In genomic region chr13:46535002-46535401, GRCh38 we compare ENCODE assay signal across 35 cellular contexts.
"Had no signal": no experiment of that assay in that cellular context is flagged by ENCODE, and none has a peak within 500 bp of the region (broad histone marks: within the 10 kb centered on the region; RNA-seq: fewer than 3 reads in every experiment).

No MANE protein-coding gene starts in this region.

- H3K9me3 Mint-ChIP-seq: activated B cell treated with CpG ODN at 0.5 μM for 24 hours; activated CD4-positive, alpha-beta memory T cell treated with anti-CD3 and anti-CD28 coated beads for 36 hours; activated CD4-positive, alpha-beta T cell treated with anti-CD3 and anti-CD28 coated beads, Interleukin-2, amount 10 ng/mL, durations not matched to agents 24 days and 14 days; activated CD8-positive, alpha-beta T cell treated with anti-CD3 and anti-CD28 coated beads for 36 hours; activated naive CD4-positive, alpha-beta T cell treated with anti-CD3 and anti-CD28 coated beads for 36 hours; activated naive CD8-positive, alpha-beta T cell treated with anti-CD3 and anti-CD28 coated beads, Interleukin-2, amount 10 ng/mL, durations not matched to agents 7 days and 5 days; activated naive CD8-positive, alpha-beta T cell treated with anti-CD3 and anti-CD28 coated beads, Interleukin-2, amount 50 U/mL, for 24 hours; activated T-cell treated with anti-CD3 and anti-CD28 coated beads, Interleukin-2, amount 50 U/mL, for 4 hours; activated T-cell treated with anti-CD3 and anti-CD28 coated beads, Interleukin-2, amount 50 U/mL, for 72 hours; activated T-helper 1 cell treated with anti-CD3 and anti-CD28 coated beads, Interleukin-12 subunit alpha, Interleukin-12 subunit beta, Interleukin-2, Interleukin-4 antibody, amounts not matched to agents 30 ng/mL and 10 ng/mL and 1 ng/mL, durations not matched to agents 14 hours and 24 hours and 36 hours; activated T-helper 17 cell treated with anti-CD3 and anti-CD28 coated beads, Interleukin-2, amount 50 U/mL, for 72 hours; brain; central memory CD8-positive, alpha-beta T cell; T-helper 1 cell treated with Interleukin-12 subunit alpha and Interleukin-12 subunit beta and Interleukin-4 antibody, amounts not matched to agents 30 μg/mL and 1 μg/mL, for 36 hours; T-helper 2 cell treated with Interferon-gamma antibody and Interleukin-4, amounts not matched to agents 5 μg/mL and 100 μg/mL, for 36 hours had no signal

- H3K27me3 ChIP-seq: ascending aorta, cardiac muscle cell had no signal

- H3K4me3 Mint-ChIP-seq: activated B cell treated with CpG ODN at 0.5 μM for 24 hours; activated CD4-positive, alpha-beta memory T cell treated with anti-CD3 and anti-CD28 coated beads for 36 hours; activated CD4-positive, alpha-beta T cell treated with anti-CD3 and anti-CD28 coated beads, Interleukin-2, amount 10 ng/mL, durations not matched to agents 24 days and 14 days; activated CD8-positive, alpha-beta T cell treated with anti-CD3 and anti-CD28 coated beads for 36 hours; activated naive CD4-positive, alpha-beta T cell treated with anti-CD3 and anti-CD28 coated beads for 36 hours; activated naive CD8-positive, alpha-beta T cell; activated naive CD8-positive, alpha-beta T cell treated with anti-CD3 and anti-CD28 coated beads, Interleukin-2, amount 10 ng/mL, durations not matched to agents 7 days and 5 days; activated naive CD8-positive, alpha-beta T cell treated with anti-CD3 and anti-CD28 coated beads, Interleukin-2, amount 50 U/mL, for 24 hours; activated T-cell treated with anti-CD3 and anti-CD28 coated beads, Interleukin-2, amount 50 U/mL, for 4 hours; activated T-cell treated with anti-CD3 and anti-CD28 coated beads, Interleukin-2, amount 50 U/mL, for 72 hours; activated T-helper 1 cell treated with anti-CD3 and anti-CD28 coated beads, Interleukin-12 subunit alpha, Interleukin-12 subunit beta, Interleukin-2, Interleukin-4 antibody, amounts not matched to agents 30 ng/mL and 10 ng/mL and 1 ng/mL, durations not matched to agents 14 hours and 24 hours and 36 hours; activated T-helper 17 cell treated with anti-CD3 and anti-CD28 coated beads, Interleukin-2, amount 50 U/mL, for 72 hours; brain; central memory CD8-positive, alpha-beta T cell; T-helper 1 cell treated with Interleukin-12 subunit alpha and Interleukin-12 subunit beta and Interleukin-4 antibody, amounts not matched to agents 30 μg/mL and 1 μg/mL, for 36 hours; T-helper 2 cell treated with Interferon-gamma antibody and Interleukin-4, amounts not matched to agents 5 μg/mL and 100 μg/mL, for 36 hours had no signal

- H3K27ac Mint-ChIP-seq: activated B cell treated with CpG ODN at 0.5 μM for 24 hours; activated CD4-positive, alpha-beta memory T cell treated with anti-CD3 and anti-CD28 coated beads for 36 hours; activated CD4-positive, alpha-beta T cell treated with anti-CD3 and anti-CD28 coated beads, Interleukin-2, amount 10 ng/mL, durations not matched to agents 24 days and 14 days; activated CD8-positive, alpha-beta T cell treated with anti-CD3 and anti-CD28 coated beads for 36 hours; activated naive CD4-positive, alpha-beta T cell treated with anti-CD3 and anti-CD28 coated beads for 36 hours; activated naive CD8-positive, alpha-beta T cell; activated naive CD8-positive, alpha-beta T cell treated with anti-CD3 and anti-CD28 coated beads, Interleukin-2, amount 10 ng/mL, durations not matched to agents 7 days and 5 days; activated naive CD8-positive, alpha-beta T cell treated with anti-CD3 and anti-CD28 coated beads, Interleukin-2, amount 50 U/mL, for 24 hours; activated T-cell treated with anti-CD3 and anti-CD28 coated beads, Interleukin-2, amount 50 U/mL, for 72 hours; activated T-helper 1 cell treated with anti-CD3 and anti-CD28 coated beads, Interleukin-12 subunit alpha, Interleukin-12 subunit beta, Interleukin-2, Interleukin-4 antibody, amounts not matched to agents 30 ng/mL and 10 ng/mL and 1 ng/mL, durations not matched to agents 14 hours and 24 hours and 36 hours; activated T-helper 17 cell treated with anti-CD3 and anti-CD28 coated beads, Interleukin-2, amount 50 U/mL, for 72 hours; T-helper 1 cell treated with Interleukin-12 subunit alpha and Interleukin-12 subunit beta and Interleukin-4 antibody, amounts not matched to agents 30 μg/mL and 1 μg/mL, for 36 hours; T-helper 2 cell treated with Interferon-gamma antibody and Interleukin-4, amounts not matched to agents 5 μg/mL and 100 μg/mL, for 36 hours had no signal

- H3K36me3 ChIP-seq: ascending aorta, cardiac muscle cell had no signal

- H3K9me3 ChIP-seq: ascending aorta had no signal

- H3K27ac ChIP-seq: ascending aorta, cardiac muscle cell, VCaP had no signal

- H3K4me3 ChIP-seq: ascending aorta, cardiac muscle cell had no signal

- H3K27me3 Mint-ChIP-seq: activated B cell treated with CpG ODN at 0.5 μM for 24 hours; activated CD8-positive, alpha-beta T cell treated with anti-CD3 and anti-CD28 coated beads for 36 hours; activated naive CD8-positive, alpha-beta T cell; activated naive CD8-positive, alpha-beta T cell treated with anti-CD3 and anti-CD28 coated beads, Interleukin-2, amount 50 U/mL, for 24 hours; activated T-helper 17 cell treated with anti-CD3 and anti-CD28 coated beads, Interleukin-2, amount 50 U/mL, for 72 hours; brain; central memory CD8-positive, alpha-beta T cell had no signal

- DNase-seq: activated B cell treated with CpG ODN at 0.5 μM for 24 hours; activated CD4-positive, alpha-beta memory T cell treated with anti-CD3 and anti-CD28 coated beads for 36 hours; activated CD4-positive, alpha-beta T cell treated with anti-CD3 and anti-CD28 coated beads for 4 hours; activated CD4-positive, alpha-beta T cell treated with anti-CD3 and anti-CD28 coated beads, Interleukin-2, amount 10 ng/mL, durations not matched to agents 24 days and 14 days; activated CD4-positive, alpha-beta T cell treated with anti-CD3 and anti-CD28 coated beads, Interleukin-2, amount 50 U/mL, for 1 hour; activated CD4-positive, alpha-beta T cell treated with anti-CD3 and anti-CD28 coated beads, Interleukin-2, amount 50 U/mL, for 4 hours; activated CD4-positive, CD25-positive, alpha-beta regulatory T cell treated with anti-CD3 and anti-CD28 coated beads, Interleukin-2, amount 50 U/mL, for 72 hours; activated CD8-positive, alpha-beta memory T cell treated with anti-CD3 and anti-CD28 coated beads, Interleukin-2, amount 50 U/mL, for 4 hours; activated CD8-positive, alpha-beta T cell treated with anti-CD3 and anti-CD28 coated beads for 36 hours; activated effector memory CD4-positive, alpha-beta T cell treated with anti-CD3 and anti-CD28 coated beads, Interleukin-2, amount 50 U/mL, for 16 hours; activated gamma-delta T cell treated with Interleukin-2 at 50 U/mL for 16 hours; activated naive CD4-positive, alpha-beta T cell; activated naive CD4-positive, alpha-beta T cell treated with anti-CD3 and anti-CD28 coated beads for 36 hours; activated naive CD4-positive, alpha-beta T cell treated with anti-CD3 and anti-CD28 coated beads, Interleukin-2, amount 50 U/mL, for 16 hours; activated naive CD8-positive, alpha-beta T cell treated with anti-CD3 and anti-CD28 coated beads, Interleukin-2, amount 10 ng/mL, durations not matched to agents 7 days and 5 days; activated naive CD8-positive, alpha-beta T cell treated with anti-CD3 and anti-CD28 coated beads, Interleukin-2, amount 50 U/mL, for 24 hours; activated T-cell treated with anti-CD3 and anti-CD28 coated beads for 4 hours; activated T-cell treated with anti-CD3 and anti-CD28 coated beads, Interleukin-2, amount 50 U/mL, for 1 hour; activated T-cell treated with anti-CD3 and anti-CD28 coated beads, Interleukin-2, amount 50 U/mL, for 4 hours; activated T-cell treated with anti-CD3 and anti-CD28 coated beads, Interleukin-2, amount 50 U/mL, for 72 hours; amygdala; anterior cingulate cortex; T-helper 1 cell; T-helper 2 cell; T-helper 9 cell had no signal

- H3K36me3 Mint-ChIP-seq: activated CD4-positive, alpha-beta memory T cell treated with anti-CD3 and anti-CD28 coated beads for 36 hours; activated naive CD8-positive, alpha-beta T cell treated with anti-CD3 and anti-CD28 coated beads, Interleukin-2, amount 10 ng/mL, durations not matched to agents 7 days and 5 days; brain had no signal

- H3K4me1 Mint-ChIP-seq: activated B cell treated with CpG ODN at 0.5 μM for 24 hours; activated naive CD8-positive, alpha-beta T cell treated with anti-CD3 and anti-CD28 coated beads, Interleukin-2, amount 10 ng/mL, durations not matched to agents 7 days and 5 days; central memory CD8-positive, alpha-beta T cell had no signal

- ATAC-seq: activated CD8-positive, alpha-beta T cell treated with anti-CD3 and anti-CD28 coated beads for 36 hours; activated naive CD8-positive, alpha-beta T cell treated with anti-CD3 and anti-CD28 coated beads, Interleukin-2, amount 50 U/mL, for 24 hours; activated T-cell treated with anti-CD3 and anti-CD28 coated beads, Interleukin-2, amount 50 U/mL, for 4 hours; activated T-cell treated with anti-CD3 and anti-CD28 coated beads, Interleukin-2, amount 50 U/mL, for 72 hours; activated T-helper 17 cell treated with anti-CD3 and anti-CD28 coated beads, Interleukin-2, amount 50 U/mL, for 72 hours had no signal
